In genomic region chr1:161196521-161197451, GRCh38 we compare ENCODE assay signal across 10 cellular contexts. TPM values are rescaled to one million over a fixed set of nuclear protein-coding genes. Genes with fewer than 3 reads are reported as not detected.
DNase-seq lines count a peak whose midpoint lies in the region; ATAC-seq lines count a peak whose summit lies in the region.
"Had no signal": no experiment of that assay in that cellular context is flagged by ENCODE, and none has a peak within 500 bp of the region (broad histone marks: within the 10 kb centered on the region; RNA-seq: fewer than 3 reads in every experiment).

No MANE protein-coding gene starts in this region.

- H3K9me3 ChIP-seq in BLaER1 treated with 17β-estradiol and CSF1 and Interleukin-3, amounts not matched to agents 10 nM and 100 nM (replicated peaks in 1 of 11), result no peaks in the 10 kb centered on the region
- H3K9me3 ChIP-seq in adipocyte (ENCODE audit: control insufficient read depth, low read length), result no peaks in the 10 kb centered on the region

- no peaks in the 10 kb centered on the region for H3K36me3 ChIP-seq in BLaER1 treated with 17β-estradiol and CSF1 and Interleukin-3, amounts not matched to agents 10 nM and 100 nM
- H3K36me3 ChIP-seq in adipocyte (ENCODE audit: control insufficient read depth, insufficient read depth, low read length, severe bottlenecking), result peaks cover 28% of the 10 kb centered on the region

- no peaks in the 10 kb centered on the region for H3K27me3 ChIP-seq in BLaER1 treated with 17β-estradiol and CSF1 and Interleukin-3, amounts not matched to agents 10 nM and 100 nM
- H3K27me3 ChIP-seq in adipocyte (replicated peaks; ENCODE audit: control insufficient read depth, insufficient read depth, low read length), result no peaks in the 10 kb centered on the region

- ATAC-seq in left cardiac atrium (peak; percentile 6 to 9), GM18861 (IDR thresholded peaks at IDR 0.05; ENCODE audit: unreplicated experiment) (no peak)

- peak overlapping the region in 10 of 11 experiments; percentile 15 to 61 (median 34); a peak in 12 of 22 replicates for H3K9ac ChIP-seq in BLaER1 treated with 17β-estradiol and CSF1 and Interleukin-3, amounts not matched to agents 10 nM and 100 nM
- H3K9ac ChIP-seq in adipocyte (ENCODE audit: low read length), result peak overlapping the region; percentile 88

- H4K20me1 ChIP-seq in BLaER1 treated with 17β-estradiol and CSF1 and Interleukin-3, amounts not matched to agents 10 nM and 100 nM, result no peaks in the 10 kb centered on the region

- H3K27ac ChIP-seq in BLaER1 treated with 17β-estradiol and CSF1 and Interleukin-3, amounts not matched to agents 10 nM and 100 nM, result peak overlapping the region in 10 of 11 experiments; percentile 16 to 71 (median 48); a peak in 21 of 22 replicates

- DNase-seq in adipocyte (ENCODE audit: low read depth) (peak; percentile 94), left cardiac atrium (peak; percentile 55), retina (peak; percentile 75), activated gamma-delta T cell (lab: John Stamatoyannopoulos, UW) (no peak), NCI-H2107 (lab: John Stamatoyannopoulos, UW) (no peak), Kasumi-1 (lab: John Stamatoyannopoulos, UW) (no peak)
- DNase-seq: NCI-H510A treated with DMSO at 0.1 percent for 48 hours had no signal

- peak overlapping the region; percentile 44 to 94 (median 78) for H3K4me2 ChIP-seq in BLaER1 treated with 17β-estradiol and CSF1 and Interleukin-3, amounts not matched to agents 10 nM and 100 nM

- peaks cover 75 to 100% (median 93%) of the 10 kb centered on the region in 10 experiments for H3K4me1 ChIP-seq in BLaER1 treated with 17β-estradiol and CSF1 and Interleukin-3, amounts not matched to agents 10 nM and 100 nM
- peaks cover 94% of the 10 kb centered on the region for H3K4me1 ChIP-seq in adipocyte (ENCODE audit: control insufficient read depth, insufficient read depth, low read length)

- intact Hi-C loops in left cardiac atrium (cut with DNase I), result loop anchor here (10.0 kb wide), 2 partner anchors 178 to 188 kb away; no protein-coding TSS in a partner anchor

- no peak overlapping the region for H3K4me3 ChIP-seq in BLaER1 treated with 17β-estradiol and CSF1 and Interleukin-3, amounts not matched to agents 10 nM and 100 nM
- H3K4me3 ChIP-seq in adipocyte (ENCODE audit: low read length), result peak overlapping the region; percentile 87

RNA-seq across cellular contexts. Expression of gene ADAMTS4, which starts 2.1 kb away (rescaled TPM):
- 100 to 1,000 TPM in 1 of 2 donors, 10 to 100 TPM in 1; 16.5 to 117 TPM for total RNA-seq in left cardiac atrium

RNA-seq across cellular contexts. Expression of gene NDUFS2, which starts 5.4 kb away (rescaled TPM):
- total RNA-seq in left cardiac atrium, result 100 to 1,000 TPM; 169 to 198 TPM

RNA-seq across cellular contexts. Expression of gene FCER1G, which starts 18.3 kb away (rescaled TPM):
- total RNA-seq in left cardiac atrium, result 10 to 100 TPM; 35.9 to 92.7 TPM
- total RNA-seq: kidney epithelial cell had no signal

RNA-seq across cellular contexts. Expression of gene B4GALT3, which starts 19.5 kb away (rescaled TPM):
- 10 to 100 TPM; 19.7 to 25.2 TPM for total RNA-seq in left cardiac atrium

RNA-seq across cellular contexts. Expression of gene APOA2, which starts 26.6 kb away (rescaled TPM):
- total RNA-seq in left cardiac atrium, result under 1 TPM in 1 of 2 donors, not detected in 1; 0.76 TPM
- total RNA-seq: kidney epithelial cell had no signal

Comparison
In these comparisons a context has a peak if more than half of its experiments do, and no peak if none do; other contexts are left out.
1. DNase-seq: peak in adipocyte (single experiment), left cardiac atrium (single experiment) and retina (single experiment); none in activated gamma-delta T cell (single experiment), NCI-H2107 (single experiment) and Kasumi-1 (0 of 2).